ENCODE assay signal across 9 cellular contexts in the genomic region with DNA sequence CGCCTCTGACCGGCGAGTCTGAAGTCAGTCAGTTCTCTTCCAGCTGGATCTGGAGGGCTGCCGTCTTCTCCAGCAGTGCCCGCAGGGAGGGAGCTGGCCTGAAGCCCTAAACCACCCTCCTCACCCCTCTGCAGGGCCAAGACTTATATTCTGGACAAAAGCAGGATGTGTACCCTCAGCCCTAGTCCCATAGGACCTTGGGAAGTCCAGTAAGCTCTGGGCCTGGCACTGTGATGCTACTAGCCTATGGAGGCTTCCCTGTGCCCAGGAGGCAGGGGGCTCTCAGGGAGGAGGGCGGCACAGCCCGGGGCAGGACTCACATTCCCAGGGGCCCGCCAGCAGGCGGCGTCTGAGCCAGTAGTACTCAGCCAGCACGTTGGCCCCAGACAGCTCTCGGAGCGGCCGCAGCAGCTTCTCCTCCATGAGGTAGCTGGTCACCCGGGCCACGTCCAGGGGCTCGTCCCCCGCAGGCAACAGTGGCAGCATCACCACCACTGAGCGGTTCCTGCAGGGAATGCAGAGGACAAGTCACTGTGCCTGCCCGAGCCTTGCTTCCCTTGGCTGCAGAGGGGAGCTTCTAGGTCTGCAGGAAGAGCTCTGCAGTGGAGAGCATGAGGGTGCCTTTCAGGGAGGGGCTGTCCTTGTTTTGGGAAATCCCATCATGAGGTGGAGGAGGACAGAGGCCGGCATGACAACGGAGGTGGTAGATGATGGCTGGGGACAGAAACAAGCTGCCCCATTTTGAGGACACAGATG. TPM values are rescaled to one million over a fixed set of nuclear protein-coding genes. Genes with fewer than 3 reads are reported as not detected.
DNase-seq lines count a peak whose midpoint lies in the region; ATAC-seq and TF ChIP-seq lines count a peak whose summit lies in the region.
"Had no signal": no experiment of that assay in that cellular context is flagged by ENCODE, and none has a peak within 500 bp of the region (broad histone marks: within the 10 kb centered on the region; RNA-seq: fewer than 3 reads in every experiment).

No MANE protein-coding gene starts in this region.

- POLR2A ChIA-PET in activated B cell treated with CpG ODN at 0.5 μM for 24 hours (lab: Charles Lee) = interaction anchor here (0.9 kb wide), 1 partner anchor 16 kb away, joined by 3 read pairs; no protein-coding TSS in a partner anchor

- H3K27ac Mint-ChIP-seq in activated B cell treated with CpG ODN at 0.5 μM for 24 hours = no peak overlapping the region
- no peak overlapping the region for H3K27ac Mint-ChIP-seq in activated T-helper 2 cell treated with anti-CD3 and anti-CD28 coated beads, Interferon-gamma antibody, Interleukin-2, Interleukin-4, amounts not matched to agents 10 μg/mL and 5 μg/mL and 100 μg/mL, durations not matched to agents 14 hours and 24 hours and 36 hours

- TF ChIP-seq CTCF in activated B cell treated with CpG ODN at 0.5 μM for 24 hours (IDR thresholded peaks at IDR 0.05) = no peak

- no peaks in the 10 kb centered on the region for H3K4me1 Mint-ChIP-seq in activated B cell treated with CpG ODN at 0.5 μM for 24 hours
- peaks cover 8% of the 10 kb centered on the region for H3K4me1 Mint-ChIP-seq in activated T-helper 2 cell treated with anti-CD3 and anti-CD28 coated beads, Interferon-gamma antibody, Interleukin-2, Interleukin-4, amounts not matched to agents 10 μg/mL and 5 μg/mL and 100 μg/mL, durations not matched to agents 14 hours and 24 hours and 36 hours (ENCODE audit: low read depth)

- DNase-seq in Right ventricle myocardium inferior (ENCODE audit: missing footprints) = peak; percentile 75
- DNase-seq in cardiac septum (ENCODE audit: low spot score) = no peak
- DNase-seq in activated B cell treated with CpG ODN at 0.5 μM for 24 hours = no peak
- peak; percentile 92 for DNase-seq in iPS-NIHi7 (ENCODE audit: extremely low spot score)
- peak; percentile 69 to 88 for DNase-seq in aorta
- DNase-seq in activated T-helper 2 cell treated with anti-CD3 and anti-CD28 coated beads, Interferon-gamma antibody, Interleukin-2, Interleukin-4, amounts not matched to agents 10 μg/mL and 5 μg/mL and 100 μg/mL, durations not matched to agents 14 hours and 24 hours and 36 hours (ENCODE audit: low spot score) = no peak
- DNase-seq in foreskin melanocyte = no peak
- DNase-seq: COR-L47 had no signal

- H3K27ac ChIP-seq in aorta (ENCODE audit: low read depth in 1 of 2, low read length in 2 of 2) = no peak overlapping the region

- ATAC-seq in Right ventricle myocardium inferior (peak; percentile 61), activated B cell treated with CpG ODN at 0.5 μM for 24 hours (ENCODE audit: low read depth) (peak; percentile 56), aorta (ENCODE audit: low FRiP score) (peak; percentile 42), HG03108 (IDR thresholded peaks at IDR 0.05; ENCODE audit: unreplicated experiment) (no peak)

- peaks cover 3% of the 10 kb centered on the region for H3K36me3 Mint-ChIP-seq in activated B cell treated with CpG ODN at 0.5 μM for 24 hours (ENCODE audit: low read depth)
- peaks cover 7% of the 10 kb centered on the region for H3K36me3 Mint-ChIP-seq in activated T-helper 2 cell treated with anti-CD3 and anti-CD28 coated beads, Interferon-gamma antibody, Interleukin-2, Interleukin-4, amounts not matched to agents 10 μg/mL and 5 μg/mL and 100 μg/mL, durations not matched to agents 14 hours and 24 hours and 36 hours (ENCODE audit: low read depth)

- CTCF ChIA-PET in activated B cell treated with CpG ODN at 0.5 μM for 24 hours (lab: Charles Lee) = interaction anchor here (1.5 kb wide), 1 partner anchor 9 kb away, joined by 3 read pairs; no protein-coding TSS in a partner anchor

- no peaks in the 10 kb centered on the region for H3K27me3 ChIP-seq in aorta (ENCODE audit: control insufficient read depth in 1 of 2, insufficient read depth in 2 of 2, low read length in 1 of 2)

- H3K9me3 ChIP-seq in aorta (ENCODE audit: control insufficient read depth, low read length) = no peaks in the 10 kb centered on the region

- H3K4me1 ChIP-seq in aorta (ENCODE audit: control insufficient read depth in 1 of 2, insufficient read depth in 2 of 2, low read length in 2 of 2) = no peaks in the 10 kb centered on the region

- H3K27me3 Mint-ChIP-seq in activated B cell treated with CpG ODN at 0.5 μM for 24 hours = peaks cover 8% of the 10 kb centered on the region
- H3K27me3 Mint-ChIP-seq in activated T-helper 2 cell treated with anti-CD3 and anti-CD28 coated beads, Interferon-gamma antibody, Interleukin-2, Interleukin-4, amounts not matched to agents 10 μg/mL and 5 μg/mL and 100 μg/mL, durations not matched to agents 14 hours and 24 hours and 36 hours (ENCODE audit: low read depth) = no peaks in the 10 kb centered on the region

- H3K4me3 ChIP-seq in aorta (ENCODE audit: low read length in 2 of 2) = no peak overlapping the region

- H3K36me3 ChIP-seq in aorta (ENCODE audit: control insufficient read depth in 1 of 2, insufficient read depth in 2 of 2, low read length in 1 of 2) = no peaks in the 10 kb centered on the region

- intact Hi-C loops in Right ventricle myocardium inferior (cut with DNase I) (no loop called here), cardiac septum (cut with DNase I) (loop anchor here (10.0 kb wide), 1 partner anchor 62 kb away; no protein-coding TSS in a partner anchor), activated B cell treated with CpG ODN at 0.5 μM for 24 hours (cut with micrococcal nuclease) (no loop called here), aorta (cut with DNase I) (loop anchor here in 1 of 2 donors (10.0 kb wide), 1 partner anchor 678 kb away; no protein-coding TSS in a partner anchor)
- intact Hi-C loops in activated T-helper 2 cell treated with anti-CD3 and anti-CD28 coated beads, Interferon-gamma antibody, Interleukin-2, Interleukin-4, amounts not matched to agents 10 μg/mL and 5 μg/mL and 100 μg/mL, durations not matched to agents 14 hours and 24 hours and 36 hours (cut with micrococcal nuclease) = no loop called here

- no peaks in the 10 kb centered on the region for H3K9me3 Mint-ChIP-seq in activated B cell treated with CpG ODN at 0.5 μM for 24 hours
- no peaks in the 10 kb centered on the region for H3K9me3 Mint-ChIP-seq in activated T-helper 2 cell treated with anti-CD3 and anti-CD28 coated beads, Interferon-gamma antibody, Interleukin-2, Interleukin-4, amounts not matched to agents 10 μg/mL and 5 μg/mL and 100 μg/mL, durations not matched to agents 14 hours and 24 hours and 36 hours

- WGBS in aorta, 2 donors = 7 to 8% methylated on average over 20 to 22 of the region's 22 CpGs

- no peak overlapping the region for H3K4me3 Mint-ChIP-seq in activated B cell treated with CpG ODN at 0.5 μM for 24 hours
- H3K4me3 Mint-ChIP-seq in activated T-helper 2 cell treated with anti-CD3 and anti-CD28 coated beads, Interferon-gamma antibody, Interleukin-2, Interleukin-4, amounts not matched to agents 10 μg/mL and 5 μg/mL and 100 μg/mL, durations not matched to agents 14 hours and 24 hours and 36 hours (ENCODE audit: low read depth) = no peak overlapping the region

RNA-seq across cellular contexts. Expression of a gene that starts 41.7 kb away (rescaled TPM):
- total RNA-seq in Right ventricle myocardium inferior = 0.76 TPM
- 0.43 TPM for total RNA-seq in cardiac septum
- 8.1 TPM in 2 replicates for total RNA-seq in activated B cell treated with CpG ODN at 0.5 μM for 24 hours
- 1 to 10 TPM in 1 of 2 donors, under 1 TPM in 1; 0.81 to 1.7 TPM for total RNA-seq in aorta
- under 1 TPM in 1 of 2 donors, not detected in 1; 0.61 TPM for polyA plus RNA-seq in aorta
- 65.2 and 67.4 TPM in 2 replicates for total RNA-seq in activated T-helper 2 cell treated with anti-CD3 and anti-CD28 coated beads, Interferon-gamma antibody, Interleukin-2, Interleukin-4, amounts not matched to agents 10 μg/mL and 5 μg/mL and 100 μg/mL, durations not matched to agents 14 hours and 24 hours and 36 hours

Comparison
In these comparisons a context has a peak if more than half of its experiments do, and no peak if none do; other contexts are left out.
1. DNase-seq: peak in Right ventricle myocardium inferior (single experiment), iPS-NIHi7 (single experiment) and aorta (2 of 2); none in cardiac septum (single experiment), activated B cell treated with CpG ODN at 0.5 μM for 24 hours (single experiment), activated T-helper 2 cell treated with anti-CD3 and anti-CD28 coated beads, Interferon-gamma antibody, Interleukin-2, Interleukin-4, amounts not matched to agents 10 μg/mL and 5 μg/mL and 100 μg/mL, durations not matched to agents 14 hours and 24 hours and 36 hours (single experiment) and foreskin melanocyte (single experiment).